Comparison of ENCODE assay signal across 1 cellular context in genomic region chr7:26233902-26234511, GRCh38.
TF ChIP-seq lines count a peak whose summit lies in the region.

No MANE protein-coding gene starts in this region.

TF ChIP-seq in K562, 482 proteins besides CTCF, POLR2A, EP300 and RAD21 (continued from another document and continues in another):
- TF ChIP-seq MGA (IDR thresholded peaks at IDR 0.05), result no peak
- TF ChIP-seq NFYB (IDR thresholded peaks at IDR 0.05; ENCODE audit: extremely low read depth, insufficient read length), result no peak
- TF ChIP-seq HLTF (IDR thresholded peaks at IDR 0.05), result peak; percentile 86; the same call in 1 of the 2 replicates
- 0 out of 2 replicates have a peak, but pooled peaks have one; percentile 50 for TF ChIP-seq ZNF449 (CRISPR knock-in tag; IDR thresholded peaks at IDR 0.05)
- TF ChIP-seq NRF1 (conservative IDR thresholded peaks at IDR 0.05 in 1 of 2, IDR thresholded peaks at IDR 0.05 in 1 of 2), result 0 out of 4 replicates have a peak, but pooled peaks of 1 of the 2 experiments have one; percentile 25
- TF ChIP-seq SP2 (IDR thresholded peaks at IDR 0.05; ENCODE audit: extremely low read depth, low read depth, low read length, poor library complexity, severe bottlenecking), result no peak
- TF ChIP-seq SMARCA4 (IDR thresholded peaks at IDR 0.05), result peak; percentile 92
- TF ChIP-seq CC2D1A (IDR thresholded peaks at IDR 0.05), result peak; percentile 59; the same call in 1 of the 2 replicates
- TF ChIP-seq TSHZ1 (CRISPR knock-in tag; IDR thresholded peaks at IDR 0.05), result no peak; the same call in 1 of the 2 replicates
- TF ChIP-seq KLF1 (tag; IDR thresholded peaks at IDR 0.05), result no peak
- no peak for TF ChIP-seq SIX5 (IDR thresholded peaks at IDR 0.05; ENCODE audit: borderline replicate concordance in 1 of 2, insufficient read depth in 1 of 2, low read depth in 1 of 2, low read length in 2 of 2)
- no peak for TF ChIP-seq NELFE (IDR thresholded peaks at IDR 0.05; ENCODE audit: insufficient read depth, insufficient read length)
- TF ChIP-seq ZBTB7A (IDR thresholded peaks at IDR 0.05; ENCODE audit: borderline replicate concordance, control insufficient read depth, low read depth, low read length), result no peak
- TF ChIP-seq HMGN3 (IDR thresholded peaks at IDR 0.05; ENCODE audit: borderline replicate concordance, extremely low read depth, insufficient read length, low read depth, low read length), result no peak
- no peak for TF ChIP-seq HEY1 (CRISPR knock-in tag; IDR thresholded peaks at IDR 0.05; ENCODE audit: borderline replicate concordance)
- TF ChIP-seq TEAD2 (tag; IDR thresholded peaks at IDR 0.05), result peak; percentile 72
- TF ChIP-seq BRCA1 (IDR thresholded peaks at IDR 0.05), result no peak
- no peak for TF ChIP-seq BRCA1 (CRISPR knock-in tag; IDR thresholded peaks at IDR 0.05)
- no peak for TF ChIP-seq ELF2 (CRISPR knock-in tag; IDR thresholded peaks at IDR 0.05)
- TF ChIP-seq GATAD2A (IDR thresholded peaks at IDR 0.05), result peak; percentile 70; the same call in 1 of the 2 replicates
- TF ChIP-seq RBBP5 (IDR thresholded peaks at IDR 0.05; ENCODE audit: borderline replicate concordance, insufficient read depth, low read length, poor library complexity, severe bottlenecking), result peak; percentile 50
- TF ChIP-seq PTRF (tag; IDR thresholded peaks at IDR 0.05), result peak; percentile 66
- TF ChIP-seq ZBTB17 (CRISPR knock-in tag; IDR thresholded peaks at IDR 0.05), result peak; percentile 88
- no peak for TF ChIP-seq STAT6 (CRISPR knock-in tag; IDR thresholded peaks at IDR 0.05)
- TF ChIP-seq BCOR (IDR thresholded peaks at IDR 0.05), result peak; percentile 57; the same call in 1 of the 2 replicates
- peak; percentile 81 for TF ChIP-seq PTTG1 (tag; IDR thresholded peaks at IDR 0.05; ENCODE audit: low read depth)
- 0 out of 2 replicates have a peak, but pooled peaks have one; percentile 17 for TF ChIP-seq ZEB2 (IDR thresholded peaks at IDR 0.05)
- TF ChIP-seq ZNF165 (CRISPR knock-in tag; IDR thresholded peaks at IDR 0.05; ENCODE audit: borderline replicate concordance), result no peak
- no peak for TF ChIP-seq ZBTB49 (CRISPR knock-in tag; IDR thresholded peaks at IDR 0.05; ENCODE audit: borderline replicate concordance)
- TF ChIP-seq NFRKB (IDR thresholded peaks at IDR 0.05; ENCODE audit: low read depth), result peak; percentile 99
- no peak for TF ChIP-seq ZNF174 (CRISPR knock-in tag; IDR thresholded peaks at IDR 0.05)
- TF ChIP-seq POLR2B (IDR thresholded peaks at IDR 0.05; ENCODE audit: low read depth, partially characterized antibody), result no peak
- TF ChIP-seq ATF1 (CRISPR knock-in tag; IDR thresholded peaks at IDR 0.05), result no peak
- peak; percentile 81 for TF ChIP-seq ATF1 (tag; IDR thresholded peaks at IDR 0.05)
- no peak for TF ChIP-seq TFAM (CRISPR knock-in tag; conservative IDR thresholded peaks at IDR 0.05)
- peak; percentile 89 for TF ChIP-seq EHMT2 (IDR thresholded peaks at IDR 0.05)
- TF ChIP-seq RBM34 (IDR thresholded peaks at IDR 0.05; ENCODE audit: borderline replicate concordance, insufficient read depth, low read length), result no peak
- TF ChIP-seq ZNF583 (CRISPR knock-in tag; IDR thresholded peaks at IDR 0.05), result peak; percentile 87
- no peak for TF ChIP-seq PHB2 (IDR thresholded peaks at IDR 0.05; ENCODE audit: low read depth)
- peak; percentile 97 for TF ChIP-seq ZBTB9 (CRISPR knock-in tag; IDR thresholded peaks at IDR 0.05)
- TF ChIP-seq CXXC5 (CRISPR knock-in tag; IDR thresholded peaks at IDR 0.05), result peak; percentile 61; the same call in 1 of the 2 replicates
